Comparison of ENCODE assay signal across 15 cellular contexts in the genomic region with DNA sequence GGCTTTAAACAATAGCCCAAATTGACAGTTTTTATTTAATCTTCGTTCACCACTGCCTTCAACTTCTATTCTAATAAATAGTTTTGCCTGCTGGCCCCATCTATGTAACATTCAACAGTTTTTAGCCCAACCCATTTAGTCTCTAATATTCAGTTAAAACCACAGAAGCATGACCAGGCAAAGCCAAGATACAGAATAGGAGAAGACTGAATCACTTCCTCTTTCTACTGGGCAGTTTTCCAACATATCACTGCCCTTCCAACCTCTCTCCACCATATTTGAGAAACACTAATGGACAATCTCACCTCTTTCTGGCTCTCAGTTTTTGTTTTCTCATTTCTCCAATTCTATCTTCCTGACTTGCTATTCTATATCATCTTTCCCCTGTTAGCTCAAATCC.
DNase-seq lines count a peak whose midpoint lies in the region; ATAC-seq, FAIRE-seq and TF ChIP-seq lines count a peak whose summit lies in the region.
"Had no signal": no experiment of that assay in that cellular context is flagged by ENCODE, and none has a peak within 500 bp of the region (broad histone marks: within the 10 kb centered on the region; RNA-seq: fewer than 3 reads in every experiment).

No MANE protein-coding gene starts in this region.

- no peaks in the 10 kb centered on the region for H3K27me3 Mint-ChIP-seq in astrocyte (ENCODE audit: low read depth, unreplicated experiment)
- H3K27me3 Mint-ChIP-seq in CD8-positive, alpha-beta T cell (ENCODE audit: low read depth) = no peaks in the 10 kb centered on the region
- H3K27me3 Mint-ChIP-seq: activated B cell treated with CpG ODN at 0.5 μM for 24 hours; activated naive CD8-positive, alpha-beta T cell; CD4-positive, alpha-beta memory T cell had no signal

- no peaks in the 10 kb centered on the region for H4K20me1 ChIP-seq in astrocyte (ENCODE audit: insufficient read depth, low read length)

- intact Hi-C loops in CD8-positive, alpha-beta T cell (cut with DNase I, micrococcal nuclease) = no loop called here

- peak; percentile 46 for DNase-seq in DMS53 treated with DMSO at 0.1 percent for 48 hours (lab: John Stamatoyannopoulos, UW; ENCODE audit: unreplicated experiment)
- DNase-seq in MV-4-11 (lab: John Stamatoyannopoulos, UW) = peak; percentile 86
- DNase-seq in astrocyte (ENCODE audit: low read depth) = peak; percentile 91
- DNase-seq in kidney glomerular epithelial cell (lab: John Stamatoyannopoulos, UW) = peak; percentile 94
- DNase-seq in Ammon's horn (ENCODE audit: low spot score) = no peak
- no peak for DNase-seq in CD8-positive, alpha-beta T cell
- DNase-seq in hypothalamus (lab: John Stamatoyannopoulos, UW) = no peak
- DNase-seq: activated B cell treated with CpG ODN at 0.5 μM for 24 hours; CD4-positive, alpha-beta memory T cell; Karpas-422; left lung; NK-92 treated with Interleukin-12 subunit alpha and Interleukin-12 subunit beta, amount 100 ng/mL, for 24 hours had no signal

- peak overlapping the region; percentile 31 for H3K4me2 ChIP-seq in astrocyte (ENCODE audit: low read length)

- no peaks in the 10 kb centered on the region for H3K9me3 ChIP-seq in astrocyte (ENCODE audit: insufficient read depth, low read depth, low read length)
- no peaks in the 10 kb centered on the region for H3K9me3 ChIP-seq in CD8-positive, alpha-beta T cell (ENCODE audit: low read length)
- H3K9me3 ChIP-seq: left lung had no signal

- no peaks in the 10 kb centered on the region for H3K36me3 ChIP-seq in astrocyte (ENCODE audit: insufficient read depth, low read length)
- H3K36me3 ChIP-seq in CD8-positive, alpha-beta T cell (ENCODE audit: insufficient read depth, low read length) = no peaks in the 10 kb centered on the region
- H3K36me3 ChIP-seq: left lung had no signal

- no peak overlapping the region for H3K4me3 Mint-ChIP-seq in astrocyte (ENCODE audit: unreplicated experiment)
- H3K4me3 Mint-ChIP-seq in CD8-positive, alpha-beta T cell = no peak overlapping the region
- H3K4me3 Mint-ChIP-seq: activated B cell treated with CpG ODN at 0.5 μM for 24 hours; activated naive CD8-positive, alpha-beta T cell; CD4-positive, alpha-beta memory T cell had no signal

- no peaks in the 10 kb centered on the region for H3K79me2 ChIP-seq in astrocyte (ENCODE audit: insufficient read depth, low read length)

- peaks cover 5% of the 10 kb centered on the region for H3K4me1 ChIP-seq in astrocyte (ENCODE audit: insufficient read depth, low read length)
- H3K4me1 ChIP-seq in CD8-positive, alpha-beta T cell (ENCODE audit: insufficient read depth, low read length) = no peaks in the 10 kb centered on the region
- H3K4me1 ChIP-seq: left lung had no signal

- H3K4me3 ChIP-seq in astrocyte (ENCODE audit: insufficient read depth, low read depth, low read length) = no peak overlapping the region
- no peak overlapping the region for H3K4me3 ChIP-seq in CD8-positive, alpha-beta T cell (ENCODE audit: low read depth, low read length)
- H3K4me3 ChIP-seq: left lung had no signal

- no peaks in the 10 kb centered on the region for H3K36me3 Mint-ChIP-seq in astrocyte (ENCODE audit: low read depth, unreplicated experiment)
- no peaks in the 10 kb centered on the region for H3K36me3 Mint-ChIP-seq in CD8-positive, alpha-beta T cell
- H3K36me3 Mint-ChIP-seq: activated naive CD8-positive, alpha-beta T cell; CD4-positive, alpha-beta memory T cell had no signal

- peak overlapping the region; percentile 97 for H3K27ac Mint-ChIP-seq in astrocyte (ENCODE audit: unreplicated experiment)
- no peak overlapping the region for H3K27ac Mint-ChIP-seq in CD8-positive, alpha-beta T cell
- H3K27ac Mint-ChIP-seq: activated B cell treated with CpG ODN at 0.5 μM for 24 hours; activated naive CD8-positive, alpha-beta T cell; CD4-positive, alpha-beta memory T cell had no signal

- H3K4me1 Mint-ChIP-seq in astrocyte (ENCODE audit: low read depth, unreplicated experiment) = peaks cover 25% of the 10 kb centered on the region
- no peaks in the 10 kb centered on the region for H3K4me1 Mint-ChIP-seq in CD8-positive, alpha-beta T cell (ENCODE audit: low read depth)
- H3K4me1 Mint-ChIP-seq: activated B cell treated with CpG ODN at 0.5 μM for 24 hours; CD4-positive, alpha-beta memory T cell had no signal

- peak; percentile 65 for FAIRE-seq in astrocyte (lab: Jason Lieb, UNC)
- FAIRE-seq: endometrium had no signal

- no peak overlapping the region for H3K27ac ChIP-seq in astrocyte (ENCODE audit: low read depth, low read length)
- H3K27ac ChIP-seq in CD8-positive, alpha-beta T cell (ENCODE audit: low read depth, low read length) = no peak overlapping the region
- H3K27ac ChIP-seq: left lung had no signal

- CTCF ChIA-PET in CD8-positive, alpha-beta T cell (lab: Charles Lee) = no interaction called here

- no peak for ATAC-seq in GM18858 (IDR thresholded peaks at IDR 0.05; ENCODE audit: unreplicated experiment)
- ATAC-seq in CD8-positive, alpha-beta T cell = no peak
- ATAC-seq: left lung had no signal

- H3K9me3 Mint-ChIP-seq in astrocyte (ENCODE audit: unreplicated experiment) = peaks cover 2% of the 10 kb centered on the region
- peaks cover 4% of the 10 kb centered on the region for H3K9me3 Mint-ChIP-seq in CD8-positive, alpha-beta T cell

- no peak overlapping the region for H2AFZ ChIP-seq in astrocyte (ENCODE audit: low read depth, low read length)

- H3K27me3 ChIP-seq in astrocyte (ENCODE audit: insufficient read depth, low read length) = no peaks in the 10 kb centered on the region
- H3K27me3 ChIP-seq in CD8-positive, alpha-beta T cell (ENCODE audit: insufficient read depth, low read length) = no peaks in the 10 kb centered on the region
- H3K27me3 ChIP-seq: left lung had no signal

- TF ChIP-seq CTCF in astrocyte (IDR thresholded peaks at IDR 0.05; ENCODE audit: insufficient read depth, low read depth, low read length) = no peak
- no peak for TF ChIP-seq CTCF in CD8-positive, alpha-beta T cell (IDR thresholded peaks at IDR 0.05)

- H3K9ac ChIP-seq in astrocyte (ENCODE audit: low read length) = no peak overlapping the region

- POLR2A ChIA-PET in CD8-positive, alpha-beta T cell (lab: Charles Lee) = no interaction called here

Comparison
In these comparisons a context has a peak if more than half of its experiments do, and no peak if none do; other contexts are left out.
1. DNase-seq: peak in DMS53 treated with DMSO at 0.1 percent for 48 hours (single experiment), MV-4-11 (single experiment), astrocyte (single experiment) and kidney glomerular epithelial cell (single experiment); none in Ammon's horn (single experiment), CD8-positive, alpha-beta T cell (0 of 7) and hypothalamus (0 of 51).